9 cellular contexts compared by ENCODE assay signal in genomic region chr4:144645621-144646522, GRCh38. TPM values are rescaled to one million over a fixed set of nuclear protein-coding genes. Genes with fewer than 3 reads are reported as not detected.
DNase-seq lines count a peak whose midpoint lies in the region; FAIRE-seq and TF ChIP-seq lines count a peak whose summit lies in the region.
"Had no signal": no experiment of that assay in that cellular context is flagged by ENCODE, and none has a peak within 500 bp of the region (broad histone marks: within the 10 kb centered on the region; RNA-seq: fewer than 3 reads in every experiment).

TSS of gene HHIP (plus strand) at chr4:144646156. CDS start at chr4:144646676, 520 bp downstream.

- peak within 1 kb of the TSS; percentile 89 for H3K27ac Mint-ChIP-seq in chondrocyte (ENCODE audit: unreplicated experiment)

- DNase-seq in DMS 273 (lab: John Stamatoyannopoulos, UW; ENCODE audit: unreplicated experiment) = peak; percentile 33
- DNase-seq in DMS 273 treated with DMSO at 0.1 percent for 48 hours (lab: John Stamatoyannopoulos, UW) = no peak
- peak; percentile 73 to 75 for DNase-seq in HAP-1 (ENCODE audit: low spot score in 2 of 2)
- peak; percentile 7 for DNase-seq in SHP77 treated with DMSO at 0.1 percent for 48 hours (lab: John Stamatoyannopoulos, UW)
- DNase-seq in chondrocyte (ENCODE audit: low spot score) = no peak
- DNase-seq in keratinocyte (ENCODE audit: low read depth, low spot score) = no peak
- no peak for DNase-seq in GM19240 (ENCODE audit: insufficient read length, low spot score)

- FAIRE-seq in keratinocyte (lab: Jason Lieb, UNC) = no peak

- dilution Hi-C loops in keratinocyte (cut with MboI; ENCODE audit: extremely low pct_ligation_motif_present, low sequenced_read_pairs) = no loop called here

- H3K4me3 ChIP-seq in HAP-1 = peak within 1 kb of the TSS; percentile 40
- H3K4me3 ChIP-seq in keratinocyte (ENCODE audit: control insufficient read depth in 2 of 3, extremely low read depth in 1 of 3, insufficient read depth in 2 of 3, low read depth in 1 of 3, low read length in 3 of 3) = peak within 1 kb of the TSS; percentile 31 to 75 (median 66)
- H3K4me3 ChIP-seq in skeletal muscle tissue (ENCODE audit: low read length in 3 of 3) = peak within 1 kb of the TSS; percentile 56 to 63 (median 61)

- TF ChIP-seq CTCF in chondrocyte (IDR thresholded peaks at IDR 0.05) (no peak), keratinocyte (optimal IDR thresholded peaks at IDR 0.05 in 1 of 3, IDR thresholded peaks at IDR 0.05 in 1 of 3, conservative IDR thresholded peaks at IDR 0.05 in 1 of 3; ENCODE audit: extremely low read depth in 1 of 3, insufficient read depth in 2 of 3, low read length in 3 of 3) (no peak)

- H3K9ac ChIP-seq in keratinocyte (ENCODE audit: control insufficient read depth, extremely low read depth, insufficient read depth, low read length) (no peak within 1 kb of the TSS), skeletal muscle tissue (ENCODE audit: low read depth in 1 of 3, low read length in 3 of 3) (no peak within 1 kb of the TSS)

- H3K4me1 Mint-ChIP-seq in chondrocyte (ENCODE audit: low read depth) = peaks cover 48% of the 10 kb centered on the region

- in situ Hi-C loops in HAP-1 (cut with MboI; ENCODE audit: low sequenced_read_pairs) = loop anchor here (10.0 kb wide), 1 partner anchor 119 kb away; no protein-coding TSS in a partner anchor

- H3K36me3 ChIP-seq in HAP-1 (replicated peaks) (no peaks in the 10 kb centered on the region), keratinocyte (ENCODE audit: control insufficient read depth in 2 of 2, extremely low read depth in 1 of 2, insufficient read depth in 2 of 2, low read length in 2 of 2) (no peaks in the 10 kb centered on the region), skeletal muscle tissue (ENCODE audit: control insufficient read depth in 3 of 3, insufficient read depth in 3 of 3, low read length in 3 of 3) (no peaks in the 10 kb centered on the region)

- H3K27me3 ChIP-seq in HAP-1 (ENCODE audit: low read depth) (no peaks in the 10 kb centered on the region), keratinocyte (ENCODE audit: control insufficient read depth, extremely low read depth, insufficient read depth, low read length) (peaks cover 34% of the 10 kb centered on the region), skeletal muscle tissue (ENCODE audit: control insufficient read depth in 3 of 3, insufficient read depth in 3 of 3, low read length in 3 of 3) (peaks cover 30 to 31% (median 31%) of the 10 kb centered on the region in 3 donors)

- peak within 1 kb of the TSS; percentile 91 for H2AFZ ChIP-seq in keratinocyte (ENCODE audit: control insufficient read depth, low read length)

- H3K27me3 Mint-ChIP-seq in chondrocyte (ENCODE audit: low read depth) = no peaks in the 10 kb centered on the region

- peak within 1 kb of the TSS; percentile 75 for H3K4me2 ChIP-seq in keratinocyte (ENCODE audit: control insufficient read depth, extremely low read depth, insufficient read depth, low read depth, low read length)

- no peaks in the 10 kb centered on the region for H3K9me1 ChIP-seq in keratinocyte (ENCODE audit: control insufficient read depth, extremely low read depth, insufficient read depth, low read length)

- peak within 1 kb of the TSS; percentile 97 for H3K4me3 Mint-ChIP-seq in chondrocyte (ENCODE audit: unreplicated experiment)

- H4K20me1 ChIP-seq in keratinocyte (ENCODE audit: control insufficient read depth, extremely low read depth, insufficient read depth, low read length) = no peaks in the 10 kb centered on the region

- peaks cover 31% of the 10 kb centered on the region for H3K4me1 ChIP-seq in HAP-1
- peaks cover 12% of the 10 kb centered on the region for H3K4me1 ChIP-seq in keratinocyte (ENCODE audit: control insufficient read depth, extremely low read depth, insufficient read depth, low read length)
- H3K4me1 ChIP-seq in skeletal muscle tissue (ENCODE audit: control insufficient read depth in 3 of 3, insufficient read depth in 3 of 3, low read length in 3 of 3) = peaks cover 8 to 12% (median 11%) of the 10 kb centered on the region in 3 donors

- H3K9me3 ChIP-seq in HAP-1 = no peaks in the 10 kb centered on the region
- H3K9me3 ChIP-seq in keratinocyte (ENCODE audit: control insufficient read depth, low read depth, low read length) = no peaks in the 10 kb centered on the region
- no peaks in the 10 kb centered on the region for H3K9me3 ChIP-seq in skeletal muscle tissue (ENCODE audit: control insufficient read depth in 3 of 3, low read length in 3 of 3)

- H3K9me3 Mint-ChIP-seq in chondrocyte (ENCODE audit: low read depth) = no peaks in the 10 kb centered on the region

- no peaks in the 10 kb centered on the region for H3K36me3 Mint-ChIP-seq in chondrocyte (ENCODE audit: low read depth)

- no peak within 1 kb of the TSS for H3K27ac ChIP-seq in keratinocyte (ENCODE audit: control insufficient read depth, insufficient read depth, low read length)
- H3K27ac ChIP-seq in skeletal muscle tissue (ENCODE audit: low read depth, low read length) = no peak within 1 kb of the TSS
- H3K27ac ChIP-seq: 22Rv1 had no signal

- H3K79me2 ChIP-seq in keratinocyte (ENCODE audit: control insufficient read depth, insufficient read depth, low read length) = no peaks in the 10 kb centered on the region

RNA-seq across cellular contexts. Expression of gene HHIP, which starts in this region (rescaled TPM):
- total RNA-seq in chondrocyte = 28.5 to 38.3 TPM (median 32.4 TPM) in 3 replicates
- polyA plus RNA-seq in keratinocyte = 0.08 to 0.44 TPM (median 0.20 TPM) in 3 replicates
- 0.85 TPM for polyA plus RNA-seq in keratinocyte (2011; ENCODE audit: low read depth)
- 0.04 and 0.06 TPM in 2 replicates for polyA plus RNA-seq in keratinocyte (2011; cell fraction: cytosol; rRNA removed)
- polyA plus RNA-seq in keratinocyte (2011; cell fraction: nucleus; rRNA removed) = 0.03 and 0.19 TPM in 2 replicates
- 0.07 and 0.71 TPM in 2 replicates for polyA plus RNA-seq in keratinocyte (2012; ENCODE audit: low replicate concordance)
- polyA minus RNA-seq in keratinocyte = 0.10 to 0.13 TPM in 2 of 3 replicates, not detected in the other
- not detected for polyA minus RNA-seq in keratinocyte (2011; cell fraction: cytosol; rRNA and poly(A)+ RNA removed)
- polyA minus RNA-seq in keratinocyte (2011; cell fraction: nucleus; rRNA and poly(A)+ RNA removed) = not detected in 2 replicates
- total RNA-seq in skeletal muscle tissue = 8.4 TPM

Comparison
In these comparisons a context has a peak if more than half of its experiments do, and no peak if none do; other contexts are left out.
1. DNase-seq: peak in DMS 273 (single experiment), HAP-1 (2 of 2) and SHP77 treated with DMSO at 0.1 percent for 48 hours (single experiment); none in DMS 273 treated with DMSO at 0.1 percent for 48 hours (single experiment), chondrocyte (single experiment), keratinocyte (single experiment) and GM19240 (single experiment).
2. Peak in every context shown above with its lines, with median percentiles within 50 percentile points of each other: H3K4me3 ChIP-seq.